ENCODE assay signal across 8 cellular contexts in the genomic region with DNA sequence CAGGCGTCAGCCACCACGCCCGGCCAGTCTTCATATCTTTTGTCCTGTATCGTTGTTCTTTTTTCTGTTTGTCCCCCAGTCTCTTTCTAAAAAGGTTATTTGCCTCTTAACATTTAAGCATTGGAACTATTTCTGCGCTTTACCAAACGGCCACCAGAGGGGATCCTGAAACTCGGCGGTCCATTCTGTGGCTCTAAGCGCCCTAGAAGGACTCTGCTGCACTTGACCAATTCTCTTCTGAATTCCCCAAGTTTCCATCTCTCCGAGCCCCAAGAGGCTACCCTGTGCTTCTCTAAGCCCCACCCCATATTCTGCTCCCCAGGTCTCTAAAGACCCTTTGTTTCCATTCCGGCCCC. TPM values are rescaled to one million over a fixed set of nuclear protein-coding genes. Genes with fewer than 3 reads are reported as not detected.
DNase-seq lines count a peak whose midpoint lies in the region; ATAC-seq, FAIRE-seq and TF ChIP-seq lines count a peak whose summit lies in the region.

No MANE protein-coding gene starts in this region.

- intact Hi-C loops in body of pancreas (cut with DNase I): no loop called here

- H3K9me3 Mint-ChIP-seq in mesothelial cell of epicardium: no peaks in the 10 kb centered on the region

- TF ChIP-seq POLR2A in body of pancreas (IDR thresholded peaks at IDR 0.05): no peak

- H3K4me1 ChIP-seq in body of pancreas: peaks cover 16% of the 10 kb centered on the region

- H3K4me3 ChIP-seq in body of pancreas (peak overlapping the region in 1 of 2 donors; percentile 15), coronary artery (no peak overlapping the region)

- H3K27ac ChIP-seq in body of pancreas: peak overlapping the region in 3 of 4 donors; percentile 18 to 54 (median 32)
- no peak overlapping the region for H3K27ac ChIP-seq in coronary artery

- peak overlapping the region; percentile 76 for H3K4me3 Mint-ChIP-seq in mesothelial cell of epicardium

- peak; percentile 71 for ATAC-seq in body of pancreas
- ATAC-seq in GM19351 (IDR thresholded peaks at IDR 0.05; ENCODE audit: unreplicated experiment): no peak

- FAIRE-seq in HTR-8/SVneo (lab: Jason Lieb, UNC): no peak

- 10% methylated on average over 11 of the region's 11 CpGs for WGBS in body of pancreas, 2 donors

- H3K36me3 Mint-ChIP-seq in mesothelial cell of epicardium: no peaks in the 10 kb centered on the region

- H3K27me3 ChIP-seq in body of pancreas: no peaks in the 10 kb centered on the region

- peaks cover 51% of the 10 kb centered on the region for H3K27me3 Mint-ChIP-seq in mesothelial cell of epicardium (ENCODE audit: low read depth)

- H3K4me1 Mint-ChIP-seq in mesothelial cell of epicardium: peaks cover 9% of the 10 kb centered on the region

- H3K36me3 ChIP-seq in body of pancreas (replicated peaks in 1 of 2; ENCODE audit: insufficient read depth in 1 of 2, low read depth in 2 of 2): no peaks in the 10 kb centered on the region

- no peaks in the 10 kb centered on the region for H3K9me3 ChIP-seq in body of pancreas

- TF ChIP-seq CTCF in body of pancreas (IDR thresholded peaks at IDR 0.05) (peak in 6 of 7 experiments; percentile 32 to 61 (median 54)), mesothelial cell of epicardium (IDR thresholded peaks at IDR 0.05; ENCODE audit: unreplicated experiment) (peak; percentile 66), coronary artery (IDR thresholded peaks at IDR 0.05) (no peak)

- DNase-seq in D341Med (ENCODE audit: low spot score) (peak; percentile 60), HTR-8/SVneo (ENCODE audit: insufficient read length, low spot score) (peak; percentile 28), body of pancreas (peak; percentile 44 to 58 (median 54)), mesothelial cell of epicardium (ENCODE audit: low spot score in 2 of 2, unreplicated experiment in 2 of 2) (peak in 1 of 2 experiments; percentile 51), coronary artery (ENCODE audit: low spot score) (no peak)
- no peak for DNase-seq in activated naive CD4-positive, alpha-beta T cell (lab: John Stamatoyannopoulos, UW)
- DNase-seq in stimulated activated CD8-positive, alpha-beta memory T cell treated with anti-CD3 and anti-CD28 coated beads, Interleukin-4, amount 100 ng/mL, for 48 hours: no peak

- H3K27ac Mint-ChIP-seq in mesothelial cell of epicardium: no peak overlapping the region

RNA-seq across cellular contexts. Expression of a gene that starts 33.1 kb away (rescaled TPM):
- total RNA-seq in body of pancreas (100 to 1,000 TPM; 171 to 673 TPM), mesothelial cell of epicardium (not detected in 3 replicates)

Comparison
In these comparisons a context has a peak if more than half of its experiments do, and no peak if none do; other contexts are left out.
1. DNase-seq: peak in D341Med (single experiment), HTR-8/SVneo (single experiment) and body of pancreas (4 of 4); none in activated naive CD4-positive, alpha-beta T cell (0 of 4), stimulated activated CD8-positive, alpha-beta memory T cell treated with anti-CD3 and anti-CD28 coated beads, Interleukin-4, amount 100 ng/mL, for 48 hours (single experiment) and coronary artery (single experiment).
2. H3K27ac ChIP-seq: peak in body of pancreas (3 of 4); none in coronary artery (0 of 2).
3. RNA of a gene that starts 33.1 kb away (total RNA-seq): 171 to 673 TPM in body of pancreas; not detected in mesothelial cell of epicardium; every median in the first group is over 100 times any median in the second.